In genomic region chr10:122189185-122189584, GRCh38 we compare ENCODE assay signal across 31 cellular contexts.
DNase-seq lines count a peak whose midpoint lies in the region; TF ChIP-seq lines count a peak whose summit lies in the region.
"Had no signal": no experiment of that assay in that cellular context is flagged by ENCODE, and none has a peak within 500 bp of the region (broad histone marks: within the 10 kb centered on the region; RNA-seq: fewer than 3 reads in every experiment).

No MANE protein-coding gene starts in this region.

- peaks cover 0 to 11% (median 0%) of the 10 kb centered on the region in 11 experiments; a peak in 3 of 22 replicates for H4K20me1 ChIP-seq in BLaER1 treated with 17β-estradiol and CSF1 and Interleukin-3, amounts not matched to agents 10 nM and 100 nM

- no peaks in the 10 kb centered on the region for H3K27me3 Mint-ChIP-seq in osteocyte (ENCODE audit: unreplicated experiment)

- peak overlapping the region in 8 of 11 experiments; percentile 86 to 100 (median 95); a peak in 16 of 22 replicates for H3K4me2 ChIP-seq in BLaER1 treated with 17β-estradiol and CSF1 and Interleukin-3, amounts not matched to agents 10 nM and 100 nM
- H3K4me2 ChIP-seq: hepatocyte had no signal

- H3K27ac Mint-ChIP-seq in osteocyte (ENCODE audit: unreplicated experiment), result peak overlapping the region; percentile 34
- H3K27ac Mint-ChIP-seq: activated CD8-positive, alpha-beta memory T cell treated with anti-CD3 and anti-CD28 coated beads, Interleukin-2, amount 10 ng/mL, durations not matched to agents 7 days and 5 days; activated naive CD8-positive, alpha-beta T cell treated with anti-CD3 and anti-CD28 coated beads, Interleukin-2, amount 10 ng/mL, durations not matched to agents 7 days and 5 days; natural killer cell; stimulated activated naive CD8-positive, alpha-beta T cell treated with anti-CD3 and anti-CD28 coated beads, Interleukin-15, Interleukin-2, amounts not matched to agents 100 ng/mL and 50 ng/mL, for 24 hours had no signal

- no peak overlapping the region for H3K4me3 ChIP-seq in BLaER1 treated with 17β-estradiol and CSF1 and Interleukin-3, amounts not matched to agents 10 nM and 100 nM
- H3K4me3 ChIP-seq in HUES48 (ENCODE audit: low read depth, low read length), result no peak overlapping the region
- H3K4me3 ChIP-seq: GM12878, hepatocyte, lung, pancreas, SK-N-MC, spleen, thoracic aorta had no signal

- H3K4me1 Mint-ChIP-seq in osteocyte (ENCODE audit: unreplicated experiment), result peaks cover 40% of the 10 kb centered on the region
- H3K4me1 Mint-ChIP-seq: activated CD8-positive, alpha-beta memory T cell treated with anti-CD3 and anti-CD28 coated beads, Interleukin-2, amount 10 ng/mL, durations not matched to agents 7 days and 5 days; activated naive CD8-positive, alpha-beta T cell treated with anti-CD3 and anti-CD28 coated beads, Interleukin-2, amount 10 ng/mL, durations not matched to agents 7 days and 5 days; natural killer cell had no signal

- H3K36me3 Mint-ChIP-seq in osteocyte (ENCODE audit: unreplicated experiment), result peaks cover 3% of the 10 kb centered on the region
- H3K36me3 Mint-ChIP-seq: activated CD8-positive, alpha-beta memory T cell treated with anti-CD3 and anti-CD28 coated beads, Interleukin-2, amount 10 ng/mL, durations not matched to agents 7 days and 5 days; activated naive CD8-positive, alpha-beta T cell treated with anti-CD3 and anti-CD28 coated beads, Interleukin-2, amount 10 ng/mL, durations not matched to agents 7 days and 5 days; natural killer cell had no signal

- H3K9me3 Mint-ChIP-seq in osteocyte (ENCODE audit: unreplicated experiment), result no peaks in the 10 kb centered on the region
- H3K9me3 Mint-ChIP-seq: activated naive CD8-positive, alpha-beta T cell treated with anti-CD3 and anti-CD28 coated beads, Interleukin-2, amount 10 ng/mL, durations not matched to agents 7 days and 5 days; activated T-cell treated with anti-CD3 and anti-CD28 coated beads, Interleukin-2, amount 50 U/mL, for 4 hours; natural killer cell; stimulated activated naive CD8-positive, alpha-beta T cell treated with anti-CD3 and anti-CD28 coated beads, Interleukin-15, Interleukin-2, amounts not matched to agents 100 ng/mL and 50 ng/mL, for 24 hours had no signal

- H3K27me3 ChIP-seq in BLaER1 treated with 17β-estradiol and CSF1 and Interleukin-3, amounts not matched to agents 10 nM and 100 nM, result no peaks in the 10 kb centered on the region
- H3K27me3 ChIP-seq in HUES48 (ENCODE audit: control insufficient read depth, insufficient read depth, low read length), result no peaks in the 10 kb centered on the region
- H3K27me3 ChIP-seq: BE2C, hepatocyte, pancreas, spleen had no signal

- H3K4me1 ChIP-seq in BLaER1 treated with 17β-estradiol and CSF1 and Interleukin-3, amounts not matched to agents 10 nM and 100 nM, result peaks cover 37 to 78% (median 76%) of the 10 kb centered on the region in 10 experiments
- peaks cover 47% of the 10 kb centered on the region for H3K4me1 ChIP-seq in HUES48 (ENCODE audit: control insufficient read depth, insufficient read depth, low read length)
- H3K4me1 ChIP-seq: pancreas, spleen had no signal

- no peak for TF ChIP-seq CTCF in osteocyte (IDR thresholded peaks at IDR 0.05)

- H3K9me3 ChIP-seq in BLaER1 treated with 17β-estradiol and CSF1 and Interleukin-3, amounts not matched to agents 10 nM and 100 nM (replicated peaks in 1 of 11), result no peaks in the 10 kb centered on the region
- H3K9me3 ChIP-seq in HUES48 (ENCODE audit: control insufficient read depth, insufficient read depth, low read length), result no peaks in the 10 kb centered on the region
- H3K9me3 ChIP-seq: BE2C, pancreas, spleen, thoracic aorta had no signal

- no peak overlapping the region for H3K4me3 Mint-ChIP-seq in osteocyte (ENCODE audit: unreplicated experiment)
- H3K4me3 Mint-ChIP-seq: activated CD8-positive, alpha-beta memory T cell treated with anti-CD3 and anti-CD28 coated beads, Interleukin-2, amount 10 ng/mL, durations not matched to agents 7 days and 5 days; activated naive CD8-positive, alpha-beta T cell treated with anti-CD3 and anti-CD28 coated beads, Interleukin-2, amount 10 ng/mL, durations not matched to agents 7 days and 5 days; activated T-cell treated with anti-CD3 and anti-CD28 coated beads, Interleukin-2, amount 50 U/mL, for 4 hours; natural killer cell; stimulated activated naive CD8-positive, alpha-beta T cell treated with anti-CD3 and anti-CD28 coated beads, Interleukin-15, Interleukin-2, amounts not matched to agents 100 ng/mL and 50 ng/mL, for 24 hours had no signal

- peak; percentile 77 for DNase-seq in cerebellum (ENCODE audit: low spot score)
- no peak for DNase-seq in osteocyte (ENCODE audit: extremely low spot score, unreplicated experiment)
- DNase-seq in RPMI8226, result no peak
- DNase-seq in NCI-H1105 treated with DMSO at 0.1 percent for 48 hours (lab: John Stamatoyannopoulos, UW), result no peak
- no peak for DNase-seq in KG1 (lab: John Stamatoyannopoulos, UW)
- DNase-seq: ACHN; activated CD4-positive, alpha-beta T cell treated with anti-CD3 and anti-CD28 coated beads, Interleukin-2, amount 50 U/mL, for 4 hours; activated CD8-positive, alpha-beta memory T cell treated with anti-CD3 and anti-CD28 coated beads, Interleukin-2, amount 10 ng/mL, durations not matched to agents 7 days and 5 days; activated gamma-delta T cell treated with Interleukin-2 at 50 U/mL for 16 hours; activated naive CD8-positive, alpha-beta T cell treated with anti-CD3 and anti-CD28 coated beads, Interleukin-2, amount 10 ng/mL, durations not matched to agents 7 days and 5 days; activated T-cell treated with anti-CD3 and anti-CD28 coated beads, Interleukin-2, amount 50 U/mL, for 4 hours; BE2C; DMS153; foreskin fibroblast; HCEC 1CT; natural killer cell; NCI-H1694 treated with DMSO at 0.1 percent for 48 hours; NCI-H2171 treated with DMSO at 0.1 percent for 48 hours; NCI-H510A; pancreas; spleen; stimulated activated CD8-positive, alpha-beta memory T cell treated with anti-CD3 and anti-CD28 coated beads, Interleukin-4, amount 100 ng/mL, for 48 hours; T-helper 1 cell had no signal

- H3K9ac ChIP-seq in BLaER1 treated with 17β-estradiol and CSF1 and Interleukin-3, amounts not matched to agents 10 nM and 100 nM, result peak overlapping the region in 2 of 11 experiments; percentile 71 to 84; a peak in 2 of 22 replicates
- 0 out of 2 replicates have a peak overlapping the region, but pooled peaks have one; percentile 10 for H3K9ac ChIP-seq in HUES48 (ENCODE audit: low read depth, low read length)

- H3K27ac ChIP-seq in BLaER1 treated with 17β-estradiol and CSF1 and Interleukin-3, amounts not matched to agents 10 nM and 100 nM, result peak overlapping the region in 3 of 11 experiments; percentile 36 to 90 (median 68); a peak in 4 of 22 replicates
- no peak overlapping the region for H3K27ac ChIP-seq in HUES48 (ENCODE audit: low read depth, low read length)
- H3K27ac ChIP-seq: hepatocyte, pancreas, SK-N-MC, spleen, thoracic aorta had no signal

- H3K36me3 ChIP-seq in BLaER1 treated with 17β-estradiol and CSF1 and Interleukin-3, amounts not matched to agents 10 nM and 100 nM, result 0 out of 22 replicates have a peak, but pooled peaks cover 0 to under 1% (median 0%) of the 10 kb centered on the region in 11 experiments
- H3K36me3 ChIP-seq in HUES48 (ENCODE audit: control insufficient read depth, insufficient read depth, low read length), result no peaks in the 10 kb centered on the region
- H3K36me3 ChIP-seq: BE2C, pancreas, spleen, thoracic aorta had no signal
